Comparison of ENCODE assay signal across 12 cellular contexts in the genomic region with DNA sequence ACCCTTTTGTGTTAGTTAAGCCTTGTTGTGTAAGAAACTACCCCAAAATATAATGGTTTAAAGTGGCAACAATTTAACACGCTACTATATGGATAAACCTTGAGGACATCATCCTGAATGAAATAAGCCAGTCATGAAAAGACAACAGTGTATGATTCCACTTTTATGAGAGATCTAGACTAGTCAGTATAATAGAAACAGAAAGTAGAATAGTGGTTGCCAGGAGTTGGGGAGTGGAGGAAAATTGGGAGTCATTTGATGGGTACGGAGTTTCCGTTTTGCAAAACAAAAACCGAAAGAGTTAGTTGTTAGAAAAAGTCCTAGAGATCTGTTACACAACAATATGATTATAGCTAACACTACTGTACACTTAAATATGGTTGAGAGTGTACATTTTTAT. TPM values are rescaled to one million over a fixed set of nuclear protein-coding genes. Genes with fewer than 3 reads are reported as not detected.
DNase-seq lines count a peak whose midpoint lies in the region; ATAC-seq and TF ChIP-seq lines count a peak whose summit lies in the region.
"Had no signal": no experiment of that assay in that cellular context is flagged by ENCODE, and none has a peak within 500 bp of the region (broad histone marks: within the 10 kb centered on the region; RNA-seq: fewer than 3 reads in every experiment).

No MANE protein-coding gene starts in this region.

- no peaks in the 10 kb centered on the region for H3K36me3 ChIP-seq in breast epithelium
- no peaks in the 10 kb centered on the region for H3K36me3 ChIP-seq in MG63
- H3K36me3 ChIP-seq in subcutaneous abdominal adipose tissue (ENCODE audit: control insufficient read depth in 5 of 5, insufficient read depth in 5 of 5, low read length in 5 of 5): no peaks in the 10 kb centered on the region
- no peaks in the 10 kb centered on the region for H3K36me3 ChIP-seq in BE2C
- no peaks in the 10 kb centered on the region for H3K36me3 ChIP-seq in brain microvascular endothelial cell (replicated peaks)
- H3K36me3 ChIP-seq: adrenal gland had no signal

- H3K27ac ChIP-seq in breast epithelium (peak overlapping the region; percentile 11 to 67), subcutaneous abdominal adipose tissue (ENCODE audit: low read depth, low read length) (peak overlapping the region; percentile 64), brain microvascular endothelial cell (no peak overlapping the region)
- H3K27ac ChIP-seq: adrenal gland, C4-2B had no signal

- in situ Hi-C loops in brain microvascular endothelial cell (cut with HindIII; ENCODE audit: low pct_ligation_motif_present, low sequenced_read_pairs): no loop called here

- H3K36me3 Mint-ChIP-seq in MCF 10A (ENCODE audit: insufficient read depth, unreplicated experiment): no peaks in the 10 kb centered on the region
- H3K36me3 Mint-ChIP-seq in effector memory CD8-positive, alpha-beta T cell (ENCODE audit: insufficient read depth): no peaks in the 10 kb centered on the region

- H3K4me3 Mint-ChIP-seq in MCF 10A (ENCODE audit: unreplicated experiment): no peak overlapping the region
- peak overlapping the region; percentile 1 to 18 for H3K4me3 Mint-ChIP-seq in effector memory CD8-positive, alpha-beta T cell

- peaks cover 19% of the 10 kb centered on the region for H3K4me1 Mint-ChIP-seq in MCF 10A (ENCODE audit: insufficient read depth, unreplicated experiment)
- H3K4me1 Mint-ChIP-seq in effector memory CD8-positive, alpha-beta T cell (ENCODE audit: low read depth in 2 of 2): peaks cover 8 to 10% of the 10 kb centered on the region in 2 donors

- H3K27ac Mint-ChIP-seq in MCF 10A (ENCODE audit: low read depth, unreplicated experiment): no peak overlapping the region
- H3K27ac Mint-ChIP-seq in effector memory CD8-positive, alpha-beta T cell: peak overlapping the region in 1 of 2 donors; percentile 1

- CTCF ChIA-PET in MCF 10A (lab: Yijun Ruan, JAX): interaction anchor here (1.0 to 1.6 kb wide), 2 partner anchors 60 to 126 kb away, joined by 4 to 7 read pairs; no protein-coding TSS in a partner anchor

- peaks cover 0 to 16% of the 10 kb centered on the region in 2 donors for H3K27me3 ChIP-seq in breast epithelium
- no peaks in the 10 kb centered on the region for H3K27me3 ChIP-seq in MG63
- H3K27me3 ChIP-seq in subcutaneous abdominal adipose tissue (ENCODE audit: control insufficient read depth in 5 of 5, insufficient read depth in 4 of 5, low read length in 5 of 5): peaks cover 11 to 23% (median 19%) of the 10 kb centered on the region in 5 donors
- H3K27me3 ChIP-seq in BE2C: peaks cover 27% of the 10 kb centered on the region
- peaks cover 23% of the 10 kb centered on the region for H3K27me3 ChIP-seq in brain microvascular endothelial cell (replicated peaks)

- DNase-seq in breast epithelium (ENCODE audit: low spot score in 2 of 2): no peak
- no peak for DNase-seq in MCF 10A (ENCODE audit: unreplicated experiment)
- peak; percentile 16 for DNase-seq in MG63
- DNase-seq in effector memory CD8-positive, alpha-beta T cell: no peak
- DNase-seq in BE2C: no peak
- DNase-seq in DMS53 (lab: John Stamatoyannopoulos, UW): no peak
- no peak for DNase-seq in brain microvascular endothelial cell
- DNase-seq: NCI-H1105, small intestine had no signal

- no peaks in the 10 kb centered on the region for H3K27me3 Mint-ChIP-seq in MCF 10A (ENCODE audit: insufficient read depth, unreplicated experiment)
- peaks cover 40 to 50% of the 10 kb centered on the region in 2 donors for H3K27me3 Mint-ChIP-seq in effector memory CD8-positive, alpha-beta T cell

- H3K4me3 ChIP-seq in breast epithelium (peak overlapping the region in 1 of 3 donors; percentile 3), MG63 (peak overlapping the region; percentile 25), subcutaneous abdominal adipose tissue (ENCODE audit: low read depth in 1 of 5, low read length in 5 of 5) (peak overlapping the region in 1 of 5 donors; percentile 30), BE2C (ENCODE audit: low read depth, low read length) (no peak overlapping the region), brain microvascular endothelial cell (ENCODE audit: low read depth, low read length) (no peak overlapping the region)
- H3K4me3 ChIP-seq: adrenal gland had no signal

- peaks cover 5% of the 10 kb centered on the region for H3K9me3 Mint-ChIP-seq in MCF 10A (ENCODE audit: unreplicated experiment)
- H3K9me3 Mint-ChIP-seq in effector memory CD8-positive, alpha-beta T cell: no peaks in the 10 kb centered on the region

- H3K4me1 ChIP-seq in breast epithelium: no peaks in the 10 kb centered on the region
- H3K4me1 ChIP-seq in subcutaneous abdominal adipose tissue (ENCODE audit: control insufficient read depth in 5 of 5, insufficient read depth in 5 of 5, low read length in 5 of 5): peaks cover 0 to 9% (median 5%) of the 10 kb centered on the region in 5 donors
- 0 out of 2 replicates have a peak, but pooled peaks cover 2% of the 10 kb centered on the region for H3K4me1 ChIP-seq in BE2C
- H3K4me1 ChIP-seq: adrenal gland had no signal

- TF ChIP-seq CTCF in breast epithelium (IDR thresholded peaks at IDR 0.05): no peak
- no peak for TF ChIP-seq CTCF in MCF 10A (IDR thresholded peaks at IDR 0.05; ENCODE audit: unreplicated experiment)
- TF ChIP-seq CTCF in BE2C (IDR thresholded peaks at IDR 0.05; ENCODE audit: low read depth, low read length): no peak
- no peak for TF ChIP-seq CTCF in brain microvascular endothelial cell (IDR thresholded peaks at IDR 0.05; ENCODE audit: low read depth, low read length, missing control alignments)

- no TSS peak for BruUV-seq in MCF 10A (replicated peaks; lab: Mats Ljungman, UMichigan)

- H3K9ac ChIP-seq in subcutaneous abdominal adipose tissue (ENCODE audit: low read length in 5 of 5): no peak overlapping the region

- POLR2A ChIA-PET in MCF 10A (lab: Yijun Ruan, JAX): interaction anchor here (1.3 kb wide), 1 partner anchor 9 kb away, joined by 3 read pairs; no protein-coding TSS in a partner anchor

- intact Hi-C loops in breast epithelium (cut with DNase I; ENCODE audit: low total_unique reads) (no loop called here), MCF 10A (cut with micrococcal nuclease) (no loop called here)

- no peak for TF ChIP-seq POLR2A in breast epithelium (IDR thresholded peaks at IDR 0.05)

- H3K9me3 ChIP-seq in breast epithelium: no peaks in the 10 kb centered on the region
- peaks cover 5% of the 10 kb centered on the region for H3K9me3 ChIP-seq in MG63
- H3K9me3 ChIP-seq in subcutaneous abdominal adipose tissue (ENCODE audit: control insufficient read depth in 5 of 5, low read length in 5 of 5): peaks cover 0 to 8% (median 5%) of the 10 kb centered on the region in 5 donors
- H3K9me3 ChIP-seq in BE2C: no peaks in the 10 kb centered on the region
- H3K9me3 ChIP-seq: adrenal gland had no signal

- ATAC-seq in effector memory CD8-positive, alpha-beta T cell (replicated peaks): peak; percentile 19

RNA-seq across cellular contexts. Expression of a gene that starts 16.0 kb away (rescaled TPM):
- total RNA-seq in breast epithelium: not detected
- not detected in 2 replicates for total RNA-seq in MCF 10A (2022)
- total RNA-seq in MG63 (2014; rRNA removed; shearing (Covaris generic); ENCODE audit: low replicate concordance): not detected in 2 replicates
- not detected for polyA plus RNA-seq in BE2C (2012; ENCODE audit: insufficient read depth, insufficient read length, low read depth)

RNA-seq across cellular contexts. Expression of a gene that starts 47.1 kb away (rescaled TPM):
- 10 to 100 TPM in 2 of 3 donors, 1 to 10 TPM in 1; 9.5 to 22.0 (median 14.1) TPM for total RNA-seq in breast epithelium
- total RNA-seq in MCF 10A (2022): 1.4 and 2.1 TPM in 2 replicates
- 1.6 and 3.2 TPM in 2 replicates for total RNA-seq in MG63 (2014; rRNA removed; shearing (Covaris generic); ENCODE audit: low replicate concordance)
- 0.62 TPM for polyA plus RNA-seq in BE2C (2012; ENCODE audit: insufficient read depth, insufficient read length, low read depth)
